8 cellular contexts compared by ENCODE assay signal in the genomic region with DNA sequence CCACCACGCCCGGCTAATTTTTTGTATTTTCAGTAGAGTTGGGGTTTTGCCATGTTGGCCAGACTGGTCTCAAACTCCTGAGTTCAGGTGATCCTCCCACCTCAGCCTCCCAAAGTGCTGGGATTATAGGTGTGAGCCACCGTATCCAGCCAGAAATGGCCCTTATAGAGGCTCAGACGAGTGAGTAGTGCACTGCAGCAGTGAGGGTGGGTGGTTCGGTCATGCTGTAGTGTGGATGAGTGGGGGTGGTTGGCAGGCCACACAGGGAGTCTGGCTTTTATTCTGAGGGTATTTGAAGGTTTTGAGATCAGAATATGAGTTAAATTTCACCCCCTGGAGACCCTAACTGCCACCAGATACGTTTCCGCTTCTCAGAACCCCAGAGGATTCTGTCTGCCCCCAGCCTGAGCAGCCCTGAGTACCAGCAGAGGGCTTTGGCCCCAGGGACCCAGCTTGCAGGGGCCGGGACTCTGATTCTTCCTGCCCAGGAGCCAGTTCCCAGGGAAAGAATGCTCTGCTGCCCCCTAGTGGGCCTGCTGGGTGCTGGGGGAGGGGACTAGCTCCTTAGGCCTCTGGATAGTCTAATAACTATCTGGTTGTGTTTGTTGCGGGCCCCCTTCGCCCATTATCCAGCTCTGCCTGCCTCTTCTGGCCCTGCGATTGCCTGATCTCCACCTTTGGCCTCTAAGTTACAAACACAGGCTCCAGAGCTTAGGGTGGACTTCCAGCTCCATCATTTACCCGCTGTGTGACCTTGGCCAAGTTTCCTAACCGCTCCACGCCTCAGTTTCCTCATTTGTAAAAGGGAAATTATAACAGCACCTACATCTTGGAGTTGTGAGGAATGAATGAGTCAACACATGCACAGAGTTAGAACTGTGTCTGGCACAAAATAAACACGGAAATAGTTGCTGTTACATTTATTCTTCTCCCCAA. TPM values are rescaled to one million over a fixed set of nuclear protein-coding genes. Genes with fewer than 3 reads are reported as not detected.
DNase-seq lines count a peak whose midpoint lies in the region; ATAC-seq and TF ChIP-seq lines count a peak whose summit lies in the region.

No MANE protein-coding gene starts in this region.

- peaks cover 2% of the 10 kb centered on the region for H3K27me3 Mint-ChIP-seq in activated CD4-positive, alpha-beta T cell treated with anti-CD3 and anti-CD28 coated beads for 36 hours

- TF ChIP-seq CTCF in DND-41 (IDR thresholded peaks at IDR 0.05; ENCODE audit: borderline replicate concordance, extremely low read depth, low read length, poor library complexity, severe bottlenecking), result peak; percentile 98

- peak overlapping the region; percentile 47 for H3K27ac Mint-ChIP-seq in activated CD4-positive, alpha-beta T cell treated with anti-CD3 and anti-CD28 coated beads for 36 hours

- H3K27me3 ChIP-seq in DND-41 (ENCODE audit: insufficient read depth, low read length, poor library complexity), result no peaks in the 10 kb centered on the region

- no peaks in the 10 kb centered on the region for H3K9me3 Mint-ChIP-seq in activated CD4-positive, alpha-beta T cell treated with anti-CD3 and anti-CD28 coated beads for 36 hours (ENCODE audit: low read depth)

- H4K20me1 ChIP-seq in DND-41 (ENCODE audit: insufficient read depth, low read length), result peaks cover 10% of the 10 kb centered on the region; the same call in 1 of the 2 replicates

- DNase-seq in DND-41 (peak; percentile 93), NCI-H510A treated with DMSO at 0.1 percent for 48 hours (lab: John Stamatoyannopoulos, UW) (peak; percentile 95), cerebellar cortex (ENCODE audit: low spot score) (peak; percentile 91), left kidney (ENCODE audit: low read depth, low spot score) (peak; percentile 96)
- DNase-seq in activated CD4-positive, alpha-beta T cell treated with anti-CD3 and anti-CD28 coated beads for 36 hours, result peak; percentile 95
- peak; percentile 90 for DNase-seq in stimulated activated CD4-positive, alpha-beta T cell treated with anti-CD3 and anti-CD28 coated beads, Interleukin-1b, Interleukin-23, amount 100 ng/mL, for 48 hours

- peak overlapping the region; percentile 79 for H3K4me3 Mint-ChIP-seq in activated CD4-positive, alpha-beta T cell treated with anti-CD3 and anti-CD28 coated beads for 36 hours

- H3K36me3 Mint-ChIP-seq in activated CD4-positive, alpha-beta T cell treated with anti-CD3 and anti-CD28 coated beads for 36 hours (ENCODE audit: low read depth), result peaks cover 14% of the 10 kb centered on the region

- ATAC-seq in DND-41 (ENCODE audit: insufficient read depth, low read depth) (peak; percentile 71), HG03097 (IDR thresholded peaks at IDR 0.05; ENCODE audit: low FRiP score, unreplicated experiment) (peak; percentile 42), GM21717 (IDR thresholded peaks at IDR 0.05; ENCODE audit: unreplicated experiment) (no peak)
- ATAC-seq in activated CD4-positive, alpha-beta T cell treated with anti-CD3 and anti-CD28 coated beads for 36 hours, result peak; percentile 49

- H3K36me3 ChIP-seq in DND-41 (ENCODE audit: insufficient read depth, low read length), result peaks cover 48% of the 10 kb centered on the region

- H3K4me1 ChIP-seq in DND-41 (ENCODE audit: insufficient read depth, low read length), result peaks cover 54% of the 10 kb centered on the region

- intact Hi-C loops in activated CD4-positive, alpha-beta T cell treated with anti-CD3 and anti-CD28 coated beads for 36 hours (cut with DNase I, micrococcal nuclease), result loop anchor here (2.0 to 10.0 kb wide), 5 partner anchors 27 to 345 kb away; a partner anchor contains a TSS

- H3K9me3 ChIP-seq in DND-41 (ENCODE audit: insufficient read depth, low read length, severe bottlenecking), result no peaks in the 10 kb centered on the region

- CTCF ChIA-PET in activated CD4-positive, alpha-beta T cell treated with anti-CD3 and anti-CD28 coated beads for 36 hours (lab: Charles Lee), result interaction anchor here (0.6 to 2.3 kb wide), 43 partner anchors 9 to 315 kb away, joined by 3 to 18 read pairs (median 4); a partner anchor contains a TSS

- H3K27ac ChIP-seq in DND-41 (ENCODE audit: low read length), result peak overlapping the region; percentile 78

- peak overlapping the region; percentile 62 for H2AFZ ChIP-seq in DND-41 (ENCODE audit: low read depth, low read length)

- H3K9ac ChIP-seq in DND-41 (ENCODE audit: low read depth, low read length), result peak overlapping the region; percentile 49

- H3K79me2 ChIP-seq in DND-41 (ENCODE audit: insufficient read depth, low read length), result peaks cover 56% of the 10 kb centered on the region

- peaks cover 31% of the 10 kb centered on the region for H3K4me1 Mint-ChIP-seq in activated CD4-positive, alpha-beta T cell treated with anti-CD3 and anti-CD28 coated beads for 36 hours

- H3K4me3 ChIP-seq in DND-41 (ENCODE audit: low read depth in 1 of 2, low read length in 2 of 2), result peak overlapping the region in 1 of 2 experiments; percentile 78; a peak in 2 of 4 replicates

- POLR2A ChIA-PET in activated CD4-positive, alpha-beta T cell treated with anti-CD3 and anti-CD28 coated beads for 36 hours (lab: Charles Lee), result interaction anchor here (0.5 to 1.7 kb wide), 6 partner anchors 9 to 299 kb away, joined by 3 to 7 read pairs (median 4); a partner anchor contains a TSS

- peak overlapping the region; percentile 72 for H3K4me2 ChIP-seq in DND-41 (ENCODE audit: insufficient read depth, low read length)

RNA-seq across cellular contexts. Expression of a gene that starts 2.0 kb away (rescaled TPM):
- 1 to 10 TPM; 3.8 to 4.0 TPM for total RNA-seq in activated CD4-positive, alpha-beta T cell treated with anti-CD3 and anti-CD28 coated beads for 36 hours

RNA-seq across cellular contexts. Expression of a gene that starts 14.2 kb away (rescaled TPM):
- total RNA-seq in activated CD4-positive, alpha-beta T cell treated with anti-CD3 and anti-CD28 coated beads for 36 hours, result 10 to 100 TPM; 10.6 to 11.0 TPM

RNA-seq across cellular contexts. Expression of a gene that starts 20.4 kb away (rescaled TPM):
- total RNA-seq in activated CD4-positive, alpha-beta T cell treated with anti-CD3 and anti-CD28 coated beads for 36 hours, result 100 to 1,000 TPM in 1 of 2 experiments, 10 to 100 TPM in 1; 89.3 to 102 TPM

RNA-seq across cellular contexts. Expression of a gene that starts 27.0 kb away (rescaled TPM):
- total RNA-seq in activated CD4-positive, alpha-beta T cell treated with anti-CD3 and anti-CD28 coated beads for 36 hours, result 100 to 1,000 TPM; 155 to 159 TPM

RNA-seq across cellular contexts. Expression of a gene that starts 34.8 kb away (rescaled TPM):
- total RNA-seq in activated CD4-positive, alpha-beta T cell treated with anti-CD3 and anti-CD28 coated beads for 36 hours, result 1 to 10 TPM in 1 of 2 experiments, under 1 TPM in 1; 0.69 to 1.6 TPM
